14 cellular contexts compared by ENCODE assay signal in genomic region chr19:40741527-40742390, GRCh38. TPM values are rescaled to one million over a fixed set of nuclear protein-coding genes. Genes with fewer than 3 reads are reported as not detected.
DNase-seq lines count a peak whose midpoint lies in the region; ATAC-seq and TF ChIP-seq lines count a peak whose summit lies in the region.
"Had no signal": no experiment of that assay in that cellular context is flagged by ENCODE, and none has a peak within 500 bp of the region (broad histone marks: within the 10 kb centered on the region; RNA-seq: fewer than 3 reads in every experiment).

No MANE protein-coding gene starts in this region.

- H3K4me1 ChIP-seq in breast epithelium = no peaks in the 10 kb centered on the region
- no peaks in the 10 kb centered on the region for H3K4me1 ChIP-seq in mammary epithelial cell (ENCODE audit: insufficient read depth, low read length)
- H3K4me1 ChIP-seq in lower lobe of right lung = peaks cover 31% of the 10 kb centered on the region
- peaks cover 21% of the 10 kb centered on the region for H3K4me1 ChIP-seq in upper lobe of right lung

- intact Hi-C loops in breast epithelium (cut with DNase I; ENCODE audit: low total_unique reads) = no loop called here
- intact Hi-C loops in MCF 10A (cut with micrococcal nuclease) = no loop called here
- intact Hi-C loops in mammary epithelial cell (cut with micrococcal nuclease) = no loop called here
- intact Hi-C loops in lower lobe of right lung (cut with DNase I) = no loop called here
- intact Hi-C loops in upper lobe of right lung (cut with DNase I) = no loop called here

- no peak for TF ChIP-seq POLR2A in breast epithelium (IDR thresholded peaks at IDR 0.05)

- H3K4me2 ChIP-seq in mammary epithelial cell (ENCODE audit: insufficient read depth, low read depth, low read length) = no peak overlapping the region

- no peak for ATAC-seq in lower lobe of right lung
- no peak for ATAC-seq in upper lobe of right lung
- ATAC-seq in GM21529 (IDR thresholded peaks at IDR 0.05; ENCODE audit: unreplicated experiment) = no peak
- ATAC-seq: activated CD8-positive, alpha-beta memory T cell treated with anti-CD3 and anti-CD28 coated beads, Interleukin-2, amount 10 ng/mL, durations not matched to agents 7 days and 5 days had no signal

- no peaks in the 10 kb centered on the region for H4K20me1 ChIP-seq in mammary epithelial cell (ENCODE audit: insufficient read depth, low read length)

- BruUV-seq in MCF 10A (replicated peaks; lab: Mats Ljungman, UMichigan) (no TSS peak), mammary epithelial cell (replicated peaks; lab: Mats Ljungman, UMichigan) (no TSS peak)

- no peak overlapping the region for H3K27ac Mint-ChIP-seq in MCF 10A (ENCODE audit: low read depth, unreplicated experiment)
- H3K27ac Mint-ChIP-seq: activated CD8-positive, alpha-beta memory T cell treated with anti-CD3 and anti-CD28 coated beads, Interleukin-2, amount 10 ng/mL, durations not matched to agents 7 days and 5 days had no signal

- H3K36me3 Mint-ChIP-seq in MCF 10A (ENCODE audit: insufficient read depth, unreplicated experiment) = peaks cover 56% of the 10 kb centered on the region

- no peak overlapping the region for H3K4me3 Mint-ChIP-seq in MCF 10A (ENCODE audit: unreplicated experiment)
- H3K4me3 Mint-ChIP-seq: activated CD8-positive, alpha-beta memory T cell treated with anti-CD3 and anti-CD28 coated beads, Interleukin-2, amount 10 ng/mL, durations not matched to agents 7 days and 5 days had no signal

- no peak overlapping the region for H3K4me3 ChIP-seq in breast epithelium
- no peak overlapping the region for H3K4me3 ChIP-seq in mammary epithelial cell (replicated peaks in 1 of 3; ENCODE audit: insufficient read depth in 1 of 3, low read depth in 2 of 3, low read length in 3 of 3)
- H3K4me3 ChIP-seq in lower lobe of right lung = no peak overlapping the region
- no peak overlapping the region for H3K4me3 ChIP-seq in upper lobe of right lung
- H3K4me3 ChIP-seq: adrenal gland, spleen had no signal

- no peaks in the 10 kb centered on the region for H3K9me3 ChIP-seq in breast epithelium
- no peaks in the 10 kb centered on the region for H3K9me3 ChIP-seq in mammary epithelial cell (replicated peaks; ENCODE audit: insufficient read depth, low read length)
- H3K9me3 ChIP-seq in lower lobe of right lung = no peaks in the 10 kb centered on the region
- no peaks in the 10 kb centered on the region for H3K9me3 ChIP-seq in upper lobe of right lung
- H3K9me3 ChIP-seq: adrenal gland, spleen had no signal

- H3K27me3 ChIP-seq in breast epithelium (no peaks in the 10 kb centered on the region), mammary epithelial cell (ENCODE audit: insufficient read depth, low read length) (no peaks in the 10 kb centered on the region), lower lobe of right lung (ENCODE audit: low read depth) (no peaks in the 10 kb centered on the region), upper lobe of right lung (no peaks in the 10 kb centered on the region)
- H3K27me3 ChIP-seq: adrenal gland, spleen had no signal

- H3K79me2 ChIP-seq in mammary epithelial cell (ENCODE audit: insufficient read depth, low read length) = no peaks in the 10 kb centered on the region

- no peaks in the 10 kb centered on the region for H3K27me3 Mint-ChIP-seq in MCF 10A (ENCODE audit: insufficient read depth, unreplicated experiment)
- H3K27me3 Mint-ChIP-seq: activated CD8-positive, alpha-beta memory T cell treated with anti-CD3 and anti-CD28 coated beads, Interleukin-2, amount 10 ng/mL, durations not matched to agents 7 days and 5 days; naive B cell had no signal

- no peak overlapping the region for H2AFZ ChIP-seq in mammary epithelial cell (ENCODE audit: low read depth, low read length)

- in situ Hi-C loops in mammary epithelial cell (cut with MboI; ENCODE audit: low sequenced_read_pairs in 2 of 2) = no loop called here

- 88% methylated on average over 8 of the region's 10 CpGs for WGBS in mammary epithelial cell (ENCODE audit: low coverage, missing lambda C conversion rate)

- peak overlapping the region; percentile 69 to 87 for H3K27ac ChIP-seq in breast epithelium
- H3K27ac ChIP-seq in mammary epithelial cell (ENCODE audit: insufficient read depth, low read depth, low read length) = no peak overlapping the region
- H3K27ac ChIP-seq in lower lobe of right lung = peak overlapping the region; percentile 60
- peak overlapping the region; percentile 79 for H3K27ac ChIP-seq in upper lobe of right lung

- POLR2A ChIA-PET in MCF 10A (lab: Yijun Ruan, JAX) = interaction anchor here (0.7 to 3.7 kb wide), 8 partner anchors 8 to 138 kb away, joined by 3 to 35 read pairs (median 4); partner anchors contain the start of genes ACTMAP, COQ8B, ITPKC and SNRPA

- H3K4me1 Mint-ChIP-seq in MCF 10A (ENCODE audit: insufficient read depth, unreplicated experiment) = no peaks in the 10 kb centered on the region

- H3K36me3 ChIP-seq in breast epithelium = peaks cover 7% of the 10 kb centered on the region
- H3K36me3 ChIP-seq in mammary epithelial cell (ENCODE audit: insufficient read depth, low read length) = peaks cover 18% of the 10 kb centered on the region
- peaks cover 44% of the 10 kb centered on the region for H3K36me3 ChIP-seq in lower lobe of right lung
- peaks cover 38% of the 10 kb centered on the region for H3K36me3 ChIP-seq in upper lobe of right lung

- TF ChIP-seq CTCF in breast epithelium (IDR thresholded peaks at IDR 0.05) (no peak), MCF 10A (IDR thresholded peaks at IDR 0.05; ENCODE audit: unreplicated experiment) (no peak), mammary epithelial cell (conservative IDR thresholded peaks at IDR 0.05 in 1 of 2, IDR thresholded peaks at IDR 0.05 in 1 of 2; ENCODE audit: extremely low read depth in 1 of 2, insufficient read depth in 1 of 2, low read depth in 1 of 2, low read length in 2 of 2) (no peak), lower lobe of right lung (IDR thresholded peaks at IDR 0.05) (no peak), upper lobe of right lung (IDR thresholded peaks at IDR 0.05) (no peak)

- dilution Hi-C loops in mammary epithelial cell (cut with HindIII; ENCODE audit: low sequenced_read_pairs) = no loop called here

- DNase-seq in breast epithelium (ENCODE audit: low spot score in 2 of 2) = no peak
- DNase-seq in MCF 10A (ENCODE audit: unreplicated experiment) = no peak
- peak; percentile 39 for DNase-seq in mammary epithelial cell
- no peak for DNase-seq in lower lobe of right lung
- no peak for DNase-seq in upper lobe of right lung
- DNase-seq in nucleus accumbens (lab: John Stamatoyannopoulos, UW) = no peak
- no peak for DNase-seq in activated effector memory CD4-positive, alpha-beta T cell treated with Interleukin-2 at 50 U/mL for 16 hours
- DNase-seq: activated CD8-positive, alpha-beta memory T cell treated with anti-CD3 and anti-CD28 coated beads, Interleukin-2, amount 10 ng/mL, durations not matched to agents 7 days and 5 days; naive B cell; NCI-H146; spleen; T1000 had no signal

- CTCF ChIA-PET in MCF 10A (lab: Yijun Ruan, JAX) (interaction anchor here (0.6 to 0.9 kb wide), 3 partner anchors 79 to 1645 kb away, joined by 3 to 4 read pairs (median 3); no protein-coding TSS in a partner anchor), mammary epithelial cell (lab: Charles Lee; ENCODE audit: low non-redundant PET) (no interaction called here)

- H3K9ac ChIP-seq in mammary epithelial cell (ENCODE audit: insufficient read depth, low read length) = no peak overlapping the region

- H3K9me3 Mint-ChIP-seq in MCF 10A (ENCODE audit: unreplicated experiment) = no peaks in the 10 kb centered on the region
- H3K9me3 Mint-ChIP-seq: naive B cell had no signal

RNA-seq across cellular contexts. Expression of gene ACTMAP, which starts 8.5 kb away (rescaled TPM):
- total RNA-seq in breast epithelium (1 to 10 TPM; 2.6 to 3.2 (median 2.9) TPM), MCF 10A (2022) (19.3 and 21.2 TPM in 2 replicates), mammary epithelial cell (10 to 100 TPM in 1 of 2 donors, 1 to 10 TPM in 1; 1.0 to 15.2 TPM), lower lobe of right lung (17.6 TPM), upper lobe of right lung (18.5 TPM)
- polyA plus RNA-seq in mammary epithelial cell = 3.2 TPM
- polyA minus RNA-seq in mammary epithelial cell = 6.4 TPM

RNA-seq across cellular contexts. Expression of gene SNRPA, which starts 9.2 kb away (rescaled TPM):
- 10 to 100 TPM; 41.6 to 52.8 (median 52.1) TPM for total RNA-seq in breast epithelium
- total RNA-seq in MCF 10A (2022) = 108 and 160 TPM in 2 replicates
- 10 to 100 TPM; 28.2 to 99.3 TPM for total RNA-seq in mammary epithelial cell
- 117 TPM for polyA plus RNA-seq in mammary epithelial cell
- polyA minus RNA-seq in mammary epithelial cell = 257 TPM
- 44.8 TPM for total RNA-seq in lower lobe of right lung
- total RNA-seq in upper lobe of right lung = 51.7 TPM

RNA-seq across cellular contexts. Expression of gene ITPKC, which starts 24.8 kb away (rescaled TPM):
- total RNA-seq in breast epithelium (10 to 100 TPM; 41.8 to 71.6 (median 55.1) TPM), MCF 10A (2022) (27.1 and 33.2 TPM in 2 replicates), mammary epithelial cell (10 to 100 TPM; 38.7 to 40.0 TPM), lower lobe of right lung (34.9 TPM), upper lobe of right lung (51.6 TPM)
- polyA plus RNA-seq in mammary epithelial cell = 25.4 TPM
- 36.0 TPM for polyA minus RNA-seq in mammary epithelial cell

RNA-seq across cellular contexts. Expression of gene COQ8B, which starts 25.1 kb away (rescaled TPM):
- total RNA-seq in breast epithelium (10 to 100 TPM; 28.2 to 50.8 (median 45.7) TPM), MCF 10A (2022) (41.7 and 46.7 TPM in 2 replicates), mammary epithelial cell (10 to 100 TPM; 23.8 to 32.0 TPM), lower lobe of right lung (43.9 TPM), upper lobe of right lung (43.6 TPM)
- 23.0 TPM for polyA plus RNA-seq in mammary epithelial cell
- 39.1 TPM for polyA minus RNA-seq in mammary epithelial cell

RNA-seq across cellular contexts. Expression of gene MIA, which starts 33.6 kb away (rescaled TPM):
- total RNA-seq in breast epithelium = 10 to 100 TPM in 1 of 3 donors, 1 to 10 TPM in 1, not detected in 1; 5.6 to 47.3 TPM
- total RNA-seq in MCF 10A (2022) = 0.70 TPM in 1 of 2 replicates, not detected in the other
- 100 to 1,000 TPM; 106 to 107 TPM for total RNA-seq in mammary epithelial cell
- polyA plus RNA-seq in mammary epithelial cell = 166 TPM
- polyA minus RNA-seq in mammary epithelial cell = 99.5 TPM
- total RNA-seq in lower lobe of right lung = 1.7 TPM
- total RNA-seq in upper lobe of right lung = not detected
- total RNA-seq: activated CD8-positive, alpha-beta memory T cell treated with anti-CD3 and anti-CD28 coated beads, Interleukin-2, amount 10 ng/mL, durations not matched to agents 7 days and 5 days had no signal
